1 cellular context compared by ENCODE assay signal in the genomic region with DNA sequence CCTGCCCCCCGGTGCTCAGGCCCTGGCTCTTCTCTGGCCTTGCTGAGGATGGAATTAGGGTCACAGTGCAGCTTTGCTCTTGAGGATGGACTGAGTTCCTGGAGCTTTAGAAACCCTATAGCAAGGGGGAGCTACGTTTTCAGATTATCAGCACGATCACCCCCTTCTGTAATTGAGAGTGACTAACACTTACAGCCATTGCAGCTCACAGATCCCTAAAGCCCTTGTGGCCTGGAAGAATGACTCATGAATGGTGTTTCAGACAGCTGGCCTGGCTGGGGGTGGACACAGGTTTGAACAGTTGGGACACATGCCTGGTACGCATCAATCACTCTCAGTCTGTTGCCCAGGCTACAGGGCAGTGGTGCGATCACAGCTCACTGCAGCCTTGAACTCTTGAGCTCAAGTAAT.
TF ChIP-seq lines count a peak whose summit lies in the region.

No MANE protein-coding gene starts in this region.

TF ChIP-seq in K562, 482 proteins besides CTCF, POLR2A, EP300 and RAD21 (continued from another document and continues in another):
- TF ChIP-seq, protein P1, sequence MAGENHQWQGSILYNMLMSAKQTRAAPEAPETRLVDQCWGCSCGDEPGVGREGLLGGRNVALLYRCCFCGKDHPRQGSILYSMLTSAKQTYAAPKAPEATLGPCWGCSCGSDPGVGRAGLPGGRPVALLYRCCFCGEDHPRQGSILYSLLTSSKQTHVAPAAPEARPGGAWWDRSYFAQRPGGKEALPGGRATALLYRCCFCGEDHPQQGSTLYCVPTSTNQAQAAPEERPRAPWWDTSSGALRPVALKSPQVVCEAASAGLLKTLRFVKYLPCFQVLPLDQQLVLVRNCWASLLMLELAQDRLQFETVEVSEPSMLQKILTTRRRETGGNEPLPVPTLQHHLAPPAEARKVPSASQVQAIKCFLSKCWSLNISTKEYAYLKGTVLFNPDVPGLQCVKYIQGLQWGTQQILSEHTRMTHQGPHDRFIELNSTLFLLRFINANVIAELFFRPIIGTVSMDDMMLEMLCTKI (IDR thresholded peaks at IDR 0.05; ENCODE audit: partially characterized antibody) = no peak
- peak; percentile 60 for TF ChIP-seq MAFG (tag; conservative IDR thresholded peaks at IDR 0.05)
- TF ChIP-seq ZNF212 (CRISPR knock-in tag; IDR thresholded peaks at IDR 0.05) = no peak
- no peak for TF ChIP-seq SUPT5H (IDR thresholded peaks at IDR 0.05)
- TF ChIP-seq CEBPG (CRISPR knock-in tag; IDR thresholded peaks at IDR 0.05) = no peak; the same call in 1 of the 2 replicates
- peak in 1 of 2 experiments; percentile 22; a peak in 2 of 4 replicates for TF ChIP-seq CEBPG (tag; conservative IDR thresholded peaks at IDR 0.05 in 1 of 2, IDR thresholded peaks at IDR 0.05 in 1 of 2)
- TF ChIP-seq KDM4B (IDR thresholded peaks at IDR 0.05; ENCODE audit: borderline replicate concordance in 2 of 2, low read depth in 1 of 2) = no peak
- peak; percentile 53 to 82; a peak in 3 of 4 replicates for TF ChIP-seq KDM1A (IDR thresholded peaks at IDR 0.05)
- TF ChIP-seq, protein P2, sequence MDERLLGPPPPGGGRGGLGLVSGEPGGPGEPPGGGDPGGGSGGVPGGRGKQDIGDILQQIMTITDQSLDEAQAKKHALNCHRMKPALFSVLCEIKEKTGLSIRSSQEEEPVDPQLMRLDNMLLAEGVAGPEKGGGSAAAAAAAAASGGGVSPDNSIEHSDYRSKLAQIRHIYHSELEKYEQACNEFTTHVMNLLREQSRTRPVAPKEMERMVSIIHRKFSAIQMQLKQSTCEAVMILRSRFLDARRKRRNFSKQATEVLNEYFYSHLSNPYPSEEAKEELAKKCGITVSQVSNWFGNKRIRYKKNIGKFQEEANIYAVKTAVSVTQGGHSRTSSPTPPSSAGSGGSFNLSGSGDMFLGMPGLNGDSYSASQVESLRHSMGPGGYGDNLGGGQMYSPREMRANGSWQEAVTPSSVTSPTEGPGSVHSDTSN (CRISPR knock-in tag; IDR thresholded peaks at IDR 0.05; ENCODE audit: low read depth) = peak; percentile 64; the same call in 1 of the 2 replicates
- TF ChIP-seq, protein P2 (tag; conservative IDR thresholded peaks at IDR 0.05; ENCODE audit: low read depth) = peak; percentile 94
- peak; percentile 34; the same call in 1 of the 2 replicates for TF ChIP-seq STAT5A (IDR thresholded peaks at IDR 0.05; ENCODE audit: borderline replicate concordance, low read length)
- TF ChIP-seq NR2C2 (CRISPR knock-in tag; IDR thresholded peaks at IDR 0.05) = no peak
- no peak; the same call in 1 of the 2 replicates for TF ChIP-seq NR2C2 (tag; IDR thresholded peaks at IDR 0.05)
- no peak for TF ChIP-seq RHOXF2B (CRISPR knock-in tag; conservative IDR thresholded peaks at IDR 0.05)
- TF ChIP-seq, protein P3, sequence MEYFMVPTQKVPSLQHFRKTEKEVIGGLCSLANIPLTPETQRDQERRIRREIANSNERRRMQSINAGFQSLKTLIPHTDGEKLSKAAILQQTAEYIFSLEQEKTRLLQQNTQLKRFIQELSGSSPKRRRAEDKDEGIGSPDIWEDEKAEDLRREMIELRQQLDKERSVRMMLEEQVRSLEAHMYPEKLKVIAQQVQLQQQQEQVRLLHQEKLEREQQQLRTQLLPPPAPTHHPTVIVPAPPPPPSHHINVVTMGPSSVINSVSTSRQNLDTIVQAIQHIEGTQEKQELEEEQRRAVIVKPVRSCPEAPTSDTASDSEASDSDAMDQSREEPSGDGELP (CRISPR knock-in tag; IDR thresholded peaks at IDR 0.05; ENCODE audit: borderline replicate concordance) = peak; percentile 99
- TF ChIP-seq, protein P4, sequence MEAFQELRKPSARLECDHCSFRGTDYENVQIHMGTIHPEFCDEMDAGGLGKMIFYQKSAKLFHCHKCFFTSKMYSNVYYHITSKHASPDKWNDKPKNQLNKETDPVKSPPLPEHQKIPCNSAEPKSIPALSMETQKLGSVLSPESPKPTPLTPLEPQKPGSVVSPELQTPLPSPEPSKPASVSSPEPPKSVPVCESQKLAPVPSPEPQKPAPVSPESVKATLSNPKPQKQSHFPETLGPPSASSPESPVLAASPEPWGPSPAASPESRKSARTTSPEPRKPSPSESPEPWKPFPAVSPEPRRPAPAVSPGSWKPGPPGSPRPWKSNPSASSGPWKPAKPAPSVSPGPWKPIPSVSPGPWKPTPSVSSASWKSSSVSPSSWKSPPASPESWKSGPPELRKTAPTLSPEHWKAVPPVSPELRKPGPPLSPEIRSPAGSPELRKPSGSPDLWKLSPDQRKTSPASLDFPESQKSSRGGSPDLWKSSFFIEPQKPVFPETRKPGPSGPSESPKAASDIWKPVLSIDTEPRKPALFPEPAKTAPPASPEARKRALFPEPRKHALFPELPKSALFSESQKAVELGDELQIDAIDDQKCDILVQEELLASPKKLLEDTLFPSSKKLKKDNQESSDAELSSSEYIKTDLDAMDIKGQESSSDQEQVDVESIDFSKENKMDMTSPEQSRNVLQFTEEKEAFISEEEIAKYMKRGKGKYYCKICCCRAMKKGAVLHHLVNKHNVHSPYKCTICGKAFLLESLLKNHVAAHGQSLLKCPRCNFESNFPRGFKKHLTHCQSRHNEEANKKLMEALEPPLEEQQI (IDR thresholded peaks at IDR 0.05) = no peak
- peak; percentile 44; the same call in 1 of the 2 replicates for TF ChIP-seq ZEB2 (IDR thresholded peaks at IDR 0.05)
- TF ChIP-seq L3MBTL2 (IDR thresholded peaks at IDR 0.05) = peak; percentile 55
- TF ChIP-seq, protein P5, sequence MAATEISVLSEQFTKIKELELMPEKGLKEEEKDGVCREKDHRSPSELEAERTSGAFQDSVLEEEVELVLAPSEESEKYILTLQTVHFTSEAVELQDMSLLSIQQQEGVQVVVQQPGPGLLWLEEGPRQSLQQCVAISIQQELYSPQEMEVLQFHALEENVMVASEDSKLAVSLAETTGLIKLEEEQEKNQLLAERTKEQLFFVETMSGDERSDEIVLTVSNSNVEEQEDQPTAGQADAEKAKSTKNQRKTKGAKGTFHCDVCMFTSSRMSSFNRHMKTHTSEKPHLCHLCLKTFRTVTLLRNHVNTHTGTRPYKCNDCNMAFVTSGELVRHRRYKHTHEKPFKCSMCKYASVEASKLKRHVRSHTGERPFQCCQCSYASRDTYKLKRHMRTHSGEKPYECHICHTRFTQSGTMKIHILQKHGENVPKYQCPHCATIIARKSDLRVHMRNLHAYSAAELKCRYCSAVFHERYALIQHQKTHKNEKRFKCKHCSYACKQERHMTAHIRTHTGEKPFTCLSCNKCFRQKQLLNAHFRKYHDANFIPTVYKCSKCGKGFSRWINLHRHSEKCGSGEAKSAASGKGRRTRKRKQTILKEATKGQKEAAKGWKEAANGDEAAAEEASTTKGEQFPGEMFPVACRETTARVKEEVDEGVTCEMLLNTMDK (IDR thresholded peaks at IDR 0.05; ENCODE audit: borderline replicate concordance, insufficient read depth, low read depth, low read length, poor library complexity, severe bottlenecking) = no peak
- TF ChIP-seq TRIM24 (IDR thresholded peaks at IDR 0.05) = peak; percentile 71 to 80
- TF ChIP-seq ZNF384 (IDR thresholded peaks at IDR 0.05; ENCODE audit: low read depth, low read length) = no peak
- no peak for TF ChIP-seq NR2C1 (IDR thresholded peaks at IDR 0.05)
- TF ChIP-seq NR2C1 (tag; IDR thresholded peaks at IDR 0.05) = 0 out of 2 replicates have a peak, but pooled peaks have one; percentile 30
- TF ChIP-seq, protein P6, sequence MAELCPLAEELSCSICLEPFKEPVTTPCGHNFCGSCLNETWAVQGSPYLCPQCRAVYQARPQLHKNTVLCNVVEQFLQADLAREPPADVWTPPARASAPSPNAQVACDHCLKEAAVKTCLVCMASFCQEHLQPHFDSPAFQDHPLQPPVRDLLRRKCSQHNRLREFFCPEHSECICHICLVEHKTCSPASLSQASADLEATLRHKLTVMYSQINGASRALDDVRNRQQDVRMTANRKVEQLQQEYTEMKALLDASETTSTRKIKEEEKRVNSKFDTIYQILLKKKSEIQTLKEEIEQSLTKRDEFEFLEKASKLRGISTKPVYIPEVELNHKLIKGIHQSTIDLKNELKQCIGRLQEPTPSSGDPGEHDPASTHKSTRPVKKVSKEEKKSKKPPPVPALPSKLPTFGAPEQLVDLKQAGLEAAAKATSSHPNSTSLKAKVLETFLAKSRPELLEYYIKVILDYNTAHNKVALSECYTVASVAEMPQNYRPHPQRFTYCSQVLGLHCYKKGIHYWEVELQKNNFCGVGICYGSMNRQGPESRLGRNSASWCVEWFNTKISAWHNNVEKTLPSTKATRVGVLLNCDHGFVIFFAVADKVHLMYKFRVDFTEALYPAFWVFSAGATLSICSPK (IDR thresholded peaks at IDR 0.05; ENCODE audit: borderline replicate concordance) = no peak
- TF ChIP-seq IRF2 (CRISPR knock-in tag; IDR thresholded peaks at IDR 0.05) = no peak
- TF ChIP-seq NR2F6 (CRISPR knock-in tag; IDR thresholded peaks at IDR 0.05) = no peak
- TF ChIP-seq RUNX1 (IDR thresholded peaks at IDR 0.05; ENCODE audit: low read depth) = no peak
- no peak for TF ChIP-seq ZNF561 (CRISPR knock-in tag; conservative IDR thresholded peaks at IDR 0.05)
- peak in 1 of 2 experiments; percentile 49; a peak in 1 of 3 replicates for TF ChIP-seq CBX3 (IDR thresholded peaks at IDR 0.05; ENCODE audit: borderline replicate concordance in 1 of 2, low read length in 2 of 2)
- TF ChIP-seq ZFX (CRISPR knock-in tag; IDR thresholded peaks at IDR 0.05) = no peak
- TF ChIP-seq GABPB2 (CRISPR knock-in tag; conservative IDR thresholded peaks at IDR 0.05) = no peak
- TF ChIP-seq, protein P7, sequence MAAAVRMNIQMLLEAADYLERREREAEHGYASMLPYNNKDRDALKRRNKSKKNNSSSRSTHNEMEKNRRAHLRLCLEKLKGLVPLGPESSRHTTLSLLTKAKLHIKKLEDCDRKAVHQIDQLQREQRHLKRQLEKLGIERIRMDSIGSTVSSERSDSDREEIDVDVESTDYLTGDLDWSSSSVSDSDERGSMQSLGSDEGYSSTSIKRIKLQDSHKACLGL (CRISPR knock-in tag; IDR thresholded peaks at IDR 0.05; ENCODE audit: borderline replicate concordance, poor library complexity, severe bottlenecking) = no peak
- TF ChIP-seq ZNF507 (tag; conservative IDR thresholded peaks at IDR 0.05) = no peak
- no peak for TF ChIP-seq HCFC1 (IDR thresholded peaks at IDR 0.05; ENCODE audit: low read depth, low read length)
- no peak for TF ChIP-seq ETV5 (CRISPR knock-in tag; IDR thresholded peaks at IDR 0.05; ENCODE audit: low read depth)
- no peak for TF ChIP-seq NR1H2 (CRISPR knock-in tag; IDR thresholded peaks at IDR 0.05)
- no peak for TF ChIP-seq KDM5B (IDR thresholded peaks at IDR 0.05; ENCODE audit: insufficient replicate concordance, low read depth, low read length)
- no peak for TF ChIP-seq SRSF3 (IDR thresholded peaks at IDR 0.05; ENCODE audit: insufficient read depth, low read length)
- 0 out of 2 replicates have a peak, but pooled peaks have one; percentile 26 for TF ChIP-seq MTA3 (IDR thresholded peaks at IDR 0.05; ENCODE audit: borderline replicate concordance)
- TF ChIP-seq JUN (IDR thresholded peaks at IDR 0.05; ENCODE audit: borderline replicate concordance, low read depth, low read length) = peak; percentile 95
- TF ChIP-seq JUN (CRISPR knock-in tag; IDR thresholded peaks at IDR 0.05; ENCODE audit: borderline replicate concordance) = peak; percentile 64; the same call in 1 of the 2 replicates
- peak; percentile 45 for TF ChIP-seq EGR1 (conservative IDR thresholded peaks at IDR 0.05)
- TF ChIP-seq, protein P8, sequence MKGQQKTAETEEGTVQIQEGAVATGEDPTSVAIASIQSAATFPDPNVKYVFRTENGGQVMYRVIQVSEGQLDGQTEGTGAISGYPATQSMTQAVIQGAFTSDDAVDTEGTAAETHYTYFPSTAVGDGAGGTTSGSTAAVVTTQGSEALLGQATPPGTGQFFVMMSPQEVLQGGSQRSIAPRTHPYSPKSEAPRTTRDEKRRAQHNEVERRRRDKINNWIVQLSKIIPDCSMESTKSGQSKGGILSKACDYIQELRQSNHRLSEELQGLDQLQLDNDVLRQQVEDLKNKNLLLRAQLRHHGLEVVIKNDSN (CRISPR knock-in tag; IDR thresholded peaks at IDR 0.05) = peak; percentile 60
- TF ChIP-seq KLF16 (IDR thresholded peaks at IDR 0.05) = peak; percentile 76
- TF ChIP-seq FIP1L1 (IDR thresholded peaks at IDR 0.05; ENCODE audit: low read depth, low read length, poor library complexity, severe bottlenecking) = no peak
- no peak for TF ChIP-seq PTTG1 (tag; IDR thresholded peaks at IDR 0.05; ENCODE audit: low read depth)
- TF ChIP-seq, protein P9, sequence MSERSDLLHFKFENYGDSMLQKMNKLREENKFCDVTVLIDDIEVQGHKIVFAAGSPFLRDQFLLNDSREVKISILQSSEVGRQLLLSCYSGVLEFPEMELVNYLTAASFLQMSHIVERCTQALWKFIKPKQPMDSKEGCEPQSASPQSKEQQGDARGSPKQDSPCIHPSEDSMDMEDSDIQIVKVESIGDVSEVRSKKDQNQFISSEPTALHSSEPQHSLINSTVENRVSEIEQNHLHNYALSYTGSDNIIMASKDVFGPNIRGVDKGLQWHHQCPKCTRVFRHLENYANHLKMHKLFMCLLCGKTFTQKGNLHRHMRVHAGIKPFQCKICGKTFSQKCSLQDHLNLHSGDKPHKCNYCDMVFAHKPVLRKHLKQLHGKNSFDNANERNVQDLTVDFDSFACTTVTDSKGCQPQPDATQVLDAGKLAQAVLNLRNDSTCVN (CRISPR knock-in tag; IDR thresholded peaks at IDR 0.05) = no peak
- TF ChIP-seq ZNF184 (CRISPR knock-in tag; IDR thresholded peaks at IDR 0.05) = no peak
- peak; percentile 85 for TF ChIP-seq GATA2 (CRISPR knock-in tag; IDR thresholded peaks at IDR 0.05)
- TF ChIP-seq, protein P10, sequence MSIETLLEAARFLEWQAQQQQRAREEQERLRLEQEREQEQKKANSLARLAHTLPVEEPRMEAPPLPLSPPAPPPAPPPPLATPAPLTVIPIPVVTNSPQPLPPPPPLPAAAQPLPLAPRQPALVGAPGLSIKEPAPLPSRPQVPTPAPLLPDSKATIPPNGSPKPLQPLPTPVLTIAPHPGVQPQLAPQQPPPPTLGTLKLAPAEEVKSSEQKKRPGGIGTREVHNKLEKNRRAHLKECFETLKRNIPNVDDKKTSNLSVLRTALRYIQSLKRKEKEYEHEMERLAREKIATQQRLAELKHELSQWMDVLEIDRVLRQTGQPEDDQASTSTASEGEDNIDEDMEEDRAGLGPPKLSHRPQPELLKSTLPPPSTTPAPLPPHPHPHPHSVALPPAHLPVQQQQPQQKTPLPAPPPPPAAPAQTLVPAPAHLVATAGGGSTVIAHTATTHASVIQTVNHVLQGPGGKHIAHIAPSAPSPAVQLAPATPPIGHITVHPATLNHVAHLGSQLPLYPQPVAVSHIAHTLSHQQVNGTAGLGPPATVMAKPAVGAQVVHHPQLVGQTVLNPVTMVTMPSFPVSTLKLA (conservative IDR thresholded peaks at IDR 0.05) = peak in 1 of 2 experiments; percentile 54; a peak in 2 of 4 replicates
- TF ChIP-seq BACH1 (tag; IDR thresholded peaks at IDR 0.05) = no peak
- TF ChIP-seq FOXK2 (conservative IDR thresholded peaks at IDR 0.05 in 1 of 2, IDR thresholded peaks at IDR 0.05 in 1 of 2; ENCODE audit: low read depth in 2 of 2) = peak; percentile 44 to 62; a peak in 3 of 4 replicates
